ENCODE assay signal across 11 cellular contexts in genomic region chr20:50245561-50246366, GRCh38. TPM values are rescaled to one million over a fixed set of nuclear protein-coding genes. Genes with fewer than 3 reads are reported as not detected.
A peak's percentile ranks its signal among the peaks of the same experiment; 100 is the strongest.
DNase-seq lines count a peak whose midpoint lies in the region; ATAC-seq and TF ChIP-seq lines count a peak whose summit lies in the region.
"Had no signal": no experiment of that assay in that cellular context is flagged by ENCODE, and none has a peak within 500 bp of the region (broad histone marks: within the 10 kb centered on the region; RNA-seq: fewer than 3 reads in every experiment).

No MANE protein-coding gene starts in this region.

- DNase-seq in AG09309 (ENCODE audit: low read depth) (peak; percentile 25), HT-29 (ENCODE audit: low spot score) (peak; percentile 91), astrocyte of the hippocampus (ENCODE audit: low read depth, low spot score) (peak; percentile 37), left lobe of liver (ENCODE audit: low spot score) (no peak), Kasumi-1 (lab: John Stamatoyannopoulos, UW) (no peak), SK-N-DZ (ENCODE audit: low spot score) (no peak)
- DNase-seq: activated T-cell treated with anti-CD3 and anti-CD28 coated beads, Interleukin-2, amount 50 U/mL, for 1 hour; cortex of kidney; kidney had no signal

- H3K4me3 ChIP-seq in AG09309 (ENCODE audit: control insufficient read depth, low read depth, low read length): no peak overlapping the region

- ATAC-seq in left lobe of liver (peak; percentile 31), GM19452 (IDR thresholded peaks at IDR 0.05; ENCODE audit: unreplicated experiment) (no peak), HG02759 (IDR thresholded peaks at IDR 0.05; ENCODE audit: unreplicated experiment) (no peak)

- no peak for TF ChIP-seq CTCF in AG09309 (IDR thresholded peaks at IDR 0.05; ENCODE audit: control insufficient read depth, insufficient read depth, low read depth, low read length, missing control alignments)

RNA-seq across cellular contexts. Expression of gene CEBPB, which starts 55.1 kb away (rescaled TPM):
- 177 and 178 TPM in 2 replicates for total RNA-seq in HT-29 (2014; rRNA removed; shearing (Covaris generic))
- total RNA-seq in left lobe of liver: 215 TPM
- 13.0 and 16.6 TPM in 2 replicates for polyA plus RNA-seq in SK-N-DZ (2014; cell fraction: cytosol; rRNA removed)
- 9.2 and 13.7 TPM in 2 replicates for polyA plus RNA-seq in SK-N-DZ (2014; cell fraction: nucleus; rRNA removed)

Comparison
In these comparisons a context has a peak if more than half of its experiments do, and no peak if none do; other contexts are left out.
1. DNase-seq: peak in AG09309 (single experiment), HT-29 (single experiment) and astrocyte of the hippocampus (single experiment); none in left lobe of liver (single experiment), Kasumi-1 (0 of 2) and SK-N-DZ (single experiment).